10 cellular contexts compared by ENCODE assay signal in the genomic region with DNA sequence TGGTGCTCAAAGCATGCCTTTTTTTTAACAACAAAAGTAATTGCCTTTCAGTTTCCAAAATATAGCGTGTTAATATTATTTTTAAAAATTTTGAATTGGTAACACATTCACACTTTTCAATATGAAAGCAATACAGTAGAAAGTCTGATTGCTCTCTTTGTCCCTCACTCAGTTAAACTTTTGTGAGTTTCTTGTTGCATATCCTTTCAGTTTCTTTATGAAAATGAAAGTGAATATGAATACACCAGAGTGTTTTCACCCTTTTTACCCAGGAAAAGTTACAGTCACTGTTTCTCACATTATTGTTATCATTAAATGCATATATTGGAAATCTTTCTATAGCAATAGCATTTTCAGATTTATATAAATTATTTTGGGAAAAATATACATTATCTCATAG.
A peak's percentile ranks its signal among the peaks of the same experiment; 100 is the strongest.
DNase-seq lines count a peak whose midpoint lies in the region; ATAC-seq and TF ChIP-seq lines count a peak whose summit lies in the region.
"Had no signal": no experiment of that assay in that cellular context is flagged by ENCODE, and none has a peak within 500 bp of the region (broad histone marks: within the 10 kb centered on the region; RNA-seq: fewer than 3 reads in every experiment).

No MANE protein-coding gene starts in this region.

- no peaks in the 10 kb centered on the region for H3K36me3 ChIP-seq in CD4-positive, CD25-positive, alpha-beta regulatory T cell (ENCODE audit: control insufficient read depth, insufficient read depth, low read length)
- no peaks in the 10 kb centered on the region for H3K36me3 ChIP-seq in gastrocnemius medialis
- no peaks in the 10 kb centered on the region for H3K36me3 ChIP-seq in esophagus muscularis mucosa

- H3K27me3 ChIP-seq in CD4-positive, CD25-positive, alpha-beta regulatory T cell (ENCODE audit: control insufficient read depth, insufficient read depth, low read length), result no peaks in the 10 kb centered on the region
- no peaks in the 10 kb centered on the region for H3K27me3 ChIP-seq in gastrocnemius medialis
- no peaks in the 10 kb centered on the region for H3K27me3 ChIP-seq in esophagus muscularis mucosa

- no peak overlapping the region for H3K27ac Mint-ChIP-seq in CD4-positive, CD25-positive, alpha-beta regulatory T cell
- H3K27ac Mint-ChIP-seq in glutamatergic neuron (ENCODE audit: unreplicated experiment), result no peak overlapping the region

- peak in 1 of 3 donors; percentile 25 for DNase-seq in CD4-positive, CD25-positive, alpha-beta regulatory T cell
- no peak for DNase-seq in gastrocnemius medialis
- no peak for DNase-seq in HK-2 (ENCODE audit: unreplicated experiment)
- no peak for DNase-seq in glutamatergic neuron
- no peak for DNase-seq in esophagus muscularis mucosa (ENCODE audit: extremely low spot score)
- DNase-seq: dermis blood vessel endothelial cell, head of caudate nucleus had no signal

- TF ChIP-seq CTCF in gastrocnemius medialis (IDR thresholded peaks at IDR 0.05 in 4 of 5, conservative IDR thresholded peaks at IDR 0.05 in 1 of 5), result no peak
- TF ChIP-seq CTCF in glutamatergic neuron (IDR thresholded peaks at IDR 0.05; ENCODE audit: partially characterized antibody, unreplicated experiment), result no peak
- no peak for TF ChIP-seq CTCF in esophagus muscularis mucosa (IDR thresholded peaks at IDR 0.05)

- peak overlapping the region; percentile 55 for H3K4me3 ChIP-seq in CD4-positive, CD25-positive, alpha-beta regulatory T cell (ENCODE audit: low read depth, low read length)
- H3K4me3 ChIP-seq in gastrocnemius medialis, result no peak overlapping the region
- no peak overlapping the region for H3K4me3 ChIP-seq in esophagus muscularis mucosa

- TF ChIP-seq EP300 in esophagus muscularis mucosa (IDR thresholded peaks at IDR 0.05), result no peak

- H3K4me1 Mint-ChIP-seq in CD4-positive, CD25-positive, alpha-beta regulatory T cell, result peaks cover 0 to 8% (median 0%) of the 10 kb centered on the region in 4 donors
- H3K4me1 Mint-ChIP-seq in glutamatergic neuron (ENCODE audit: low read depth, unreplicated experiment), result no peaks in the 10 kb centered on the region

- no peaks in the 10 kb centered on the region for H3K36me3 Mint-ChIP-seq in CD4-positive, CD25-positive, alpha-beta regulatory T cell
- no peaks in the 10 kb centered on the region for H3K36me3 Mint-ChIP-seq in glutamatergic neuron (ENCODE audit: unreplicated experiment)

- TF ChIP-seq POLR2A in gastrocnemius medialis (IDR thresholded peaks at IDR 0.05), result no peak
- TF ChIP-seq POLR2A in esophagus muscularis mucosa (IDR thresholded peaks at IDR 0.05; ENCODE audit: low read depth), result no peak

- H3K9me3 ChIP-seq in CD4-positive, CD25-positive, alpha-beta regulatory T cell (ENCODE audit: control insufficient read depth in 2 of 2, low read length in 2 of 2), result no peaks in the 10 kb centered on the region
- no peaks in the 10 kb centered on the region for H3K9me3 ChIP-seq in gastrocnemius medialis
- no peaks in the 10 kb centered on the region for H3K9me3 ChIP-seq in esophagus muscularis mucosa

- intact Hi-C loops in gastrocnemius medialis (cut with DNase I; ENCODE audit: low total_unique reads) (no loop called here), esophagus muscularis mucosa (cut with DNase I) (no loop called here)

- H3K27me3 Mint-ChIP-seq in CD4-positive, CD25-positive, alpha-beta regulatory T cell, result no peaks in the 10 kb centered on the region
- no peaks in the 10 kb centered on the region for H3K27me3 Mint-ChIP-seq in glutamatergic neuron (ENCODE audit: unreplicated experiment)

- no peak for ATAC-seq in CD4-positive, CD25-positive, alpha-beta regulatory T cell (ENCODE audit: low read depth in 2 of 2)
- peak; percentile 98 for ATAC-seq in GM19043 (IDR thresholded peaks at IDR 0.05; ENCODE audit: low read depth, unreplicated experiment)
- ATAC-seq in HG02623 (IDR thresholded peaks at IDR 0.05; ENCODE audit: unreplicated experiment), result peak; percentile 98
- ATAC-seq in HG03457 (IDR thresholded peaks at IDR 0.05; ENCODE audit: unreplicated experiment), result peak; percentile 86
- no peak for ATAC-seq in gastrocnemius medialis

- H3K4me1 ChIP-seq in CD4-positive, CD25-positive, alpha-beta regulatory T cell (ENCODE audit: control insufficient read depth, insufficient read depth, low read length, poor library complexity, severe bottlenecking), result no peaks in the 10 kb centered on the region
- H3K4me1 ChIP-seq in gastrocnemius medialis (no peaks in the 10 kb centered on the region), esophagus muscularis mucosa (no peaks in the 10 kb centered on the region)

- 74% methylated on average over 1 of the region's 1 CpG for WGBS in esophagus muscularis mucosa

- H3K27ac ChIP-seq in CD4-positive, CD25-positive, alpha-beta regulatory T cell (ENCODE audit: insufficient read depth, low read length, poor library complexity, severe bottlenecking), result no peak overlapping the region
- H3K27ac ChIP-seq in gastrocnemius medialis, result no peak overlapping the region
- H3K27ac ChIP-seq in esophagus muscularis mucosa (replicated peaks in 1 of 4), result no peak overlapping the region

- no peak overlapping the region for H3K4me3 Mint-ChIP-seq in CD4-positive, CD25-positive, alpha-beta regulatory T cell
- no peak overlapping the region for H3K4me3 Mint-ChIP-seq in glutamatergic neuron (ENCODE audit: unreplicated experiment)

- in situ Hi-C loops in gastrocnemius medialis (cut with MboI; ENCODE audit: low sequenced_read_pairs in 4 of 4), result loop anchor here in 1 of 4 donors (10.0 kb wide), 1 partner anchor 687 kb away; no protein-coding TSS in a partner anchor

- peaks cover 0 to 3% (median 0%) of the 10 kb centered on the region in 7 donors for H3K9me3 Mint-ChIP-seq in CD4-positive, CD25-positive, alpha-beta regulatory T cell
- H3K9me3 Mint-ChIP-seq in glutamatergic neuron (ENCODE audit: unreplicated experiment), result no peaks in the 10 kb centered on the region

Comparison
In these comparisons a context has a peak if more than half of its experiments do, and no peak if none do; other contexts are left out.
1. ATAC-seq: peak in GM19043 (single experiment), HG02623 (single experiment) and HG03457 (single experiment); none in CD4-positive, CD25-positive, alpha-beta regulatory T cell (0 of 2) and gastrocnemius medialis (0 of 2).